Comparison of ENCODE assay signal across 2 cellular contexts in genomic region chr1:202624781-202625108, GRCh38.
TF ChIP-seq lines count a peak whose summit lies in the region.

No MANE protein-coding gene starts in this region.

TF ChIP-seq in IMR-90, 13 proteins besides CTCF, POLR2A, EP300 and RAD21:
- no peak for TF ChIP-seq SMC3 (IDR thresholded peaks at IDR 0.05; ENCODE audit: low read depth, low read length)
- TF ChIP-seq BHLHE40 (IDR thresholded peaks at IDR 0.05; ENCODE audit: low read depth, low read length) = no peak
- TF ChIP-seq MXI1 (IDR thresholded peaks at IDR 0.05; ENCODE audit: borderline replicate concordance, low read depth, low read length) = no peak
- TF ChIP-seq NFE2L2 (IDR thresholded peaks at IDR 0.05; ENCODE audit: low read depth, low read length) = no peak
- no peak for TF ChIP-seq USF2 (IDR thresholded peaks at IDR 0.05; ENCODE audit: low read depth, low read length)
- no peak for TF ChIP-seq CHD1 (IDR thresholded peaks at IDR 0.05; ENCODE audit: low read depth, low read length)
- no peak for TF ChIP-seq CEBPB (IDR thresholded peaks at IDR 0.05; ENCODE audit: low read depth, low read length)
- TF ChIP-seq MAZ (IDR thresholded peaks at IDR 0.05; ENCODE audit: borderline replicate concordance, low read depth, low read length) = no peak
- no peak for TF ChIP-seq RFX5 (IDR thresholded peaks at IDR 0.05; ENCODE audit: low read depth, low read length)
- TF ChIP-seq ELK1 (IDR thresholded peaks at IDR 0.05; ENCODE audit: borderline replicate concordance, low read depth, low read length) = no peak
- TF ChIP-seq FOS (IDR thresholded peaks at IDR 0.05; ENCODE audit: low read depth, low read length) = no peak
- no peak for TF ChIP-seq RCOR1 (IDR thresholded peaks at IDR 0.05; ENCODE audit: insufficient replicate concordance, low read length)

TF ChIP-seq in endothelial cell of umbilical vein, 7 proteins besides CTCF, POLR2A, EP300 and RAD21:
- TF ChIP-seq EZH2 (IDR thresholded peaks at IDR 0.05; ENCODE audit: borderline replicate concordance, low read depth, low read length, severe bottlenecking) (no peak), GATA2 (IDR thresholded peaks at IDR 0.05; ENCODE audit: insufficient read depth, insufficient read length, low read depth, low read length) (no peak), MYC (IDR thresholded peaks at IDR 0.05; ENCODE audit: low read depth, low read length) (no peak), POLR2AphosphoS5 (IDR thresholded peaks at IDR 0.05; ENCODE audit: insufficient read depth, low read depth, low read length) (no peak), FOS (IDR thresholded peaks at IDR 0.05; ENCODE audit: borderline replicate concordance, insufficient read depth, low read length) (no peak), MAX (IDR thresholded peaks at IDR 0.05; ENCODE audit: insufficient read depth, insufficient read length) (no peak), JUN (IDR thresholded peaks at IDR 0.05; ENCODE audit: borderline replicate concordance, insufficient read depth, insufficient read length, low read depth) (no peak)
